In the genomic region with DNA sequence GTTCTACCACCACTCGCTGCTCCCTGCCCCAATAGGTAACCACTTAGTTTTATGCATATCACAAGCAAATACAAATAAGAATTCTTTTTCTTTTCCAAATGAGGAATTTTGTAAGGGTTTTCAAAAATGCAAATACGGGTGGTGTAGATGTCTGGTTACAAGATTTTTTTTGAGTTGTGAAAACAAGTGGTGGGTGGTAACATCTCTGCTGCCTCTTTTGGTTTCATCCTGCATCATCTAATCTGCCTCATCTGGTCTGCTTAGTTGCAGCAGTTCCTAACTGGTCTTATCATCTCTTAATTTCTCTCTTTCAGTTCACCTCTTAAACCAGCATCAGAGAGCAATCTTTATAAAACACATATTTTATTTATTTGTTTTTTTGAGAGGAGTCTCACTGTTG, we compare ENCODE assay signal across 10 cellular contexts. TPM values are rescaled to one million over a fixed set of nuclear protein-coding genes. Genes with fewer than 3 reads are reported as not detected.
A peak's percentile ranks its signal among the peaks of the same experiment; 100 is the strongest.
DNase-seq lines count a peak whose midpoint lies in the region; ATAC-seq and TF ChIP-seq lines count a peak whose summit lies in the region.
"Had no signal": no experiment of that assay in that cellular context is flagged by ENCODE, and none has a peak within 500 bp of the region (broad histone marks: within the 10 kb centered on the region; RNA-seq: fewer than 3 reads in every experiment).

No MANE protein-coding gene starts in this region.

- H3K4me3 Mint-ChIP-seq in CD4-positive, CD25-positive, alpha-beta regulatory T cell, result peak overlapping the region in 3 of 4 donors; percentile 49 to 74 (median 57)

- peaks cover 50 to 97% (median 83%) of the 10 kb centered on the region in 4 donors for H3K4me1 Mint-ChIP-seq in CD4-positive, CD25-positive, alpha-beta regulatory T cell

- CTCF ChIA-PET in RWPE1 (lab: Yijun Ruan, JAX) (no interaction called here), A673 (lab: Charles Lee) (no interaction called here)

- no peaks in the 10 kb centered on the region for H3K9me3 ChIP-seq in CD4-positive, CD25-positive, alpha-beta regulatory T cell (ENCODE audit: control insufficient read depth in 2 of 2, low read length in 2 of 2)
- no peaks in the 10 kb centered on the region for H3K9me3 ChIP-seq in MG63
- H3K9me3 ChIP-seq in A673 (ENCODE audit: low read depth, low read length, poor library complexity, severe bottlenecking), result no peaks in the 10 kb centered on the region
- H3K9me3 ChIP-seq: neutrophil had no signal

- peaks cover 70% of the 10 kb centered on the region for H3K36me3 Mint-ChIP-seq in CD4-positive, CD25-positive, alpha-beta regulatory T cell

- BruUV-seq in A673 (replicated peaks; lab: Mats Ljungman, UMichigan), result no TSS peak

- H3K4me1 ChIP-seq in CD4-positive, CD25-positive, alpha-beta regulatory T cell (ENCODE audit: control insufficient read depth, insufficient read depth, low read length, poor library complexity, severe bottlenecking), result peaks cover 49% of the 10 kb centered on the region
- peaks cover 8% of the 10 kb centered on the region for H3K4me1 ChIP-seq in A673 (ENCODE audit: insufficient read depth, low read length, poor library complexity, severe bottlenecking)

- POLR2A ChIA-PET in RWPE1 (lab: Yijun Ruan, JAX; ENCODE audit: low non-redundant PET), result no interaction called here
- POLR2A ChIA-PET in A673 (lab: Charles Lee; ENCODE audit: low non-redundant PET), result no interaction called here

- intact Hi-C loops in A673 (cut with micrococcal nuclease; ENCODE audit: unreplicated experiment), result no loop called here

- peak overlapping the region in 1 of 3 donors; percentile 67 for H3K27ac Mint-ChIP-seq in CD4-positive, CD25-positive, alpha-beta regulatory T cell

- H3K9me3 Mint-ChIP-seq in CD4-positive, CD25-positive, alpha-beta regulatory T cell, result peaks cover 0 to 1% (median 0%) of the 10 kb centered on the region in 7 donors

- H3K27me3 ChIP-seq in CD4-positive, CD25-positive, alpha-beta regulatory T cell (ENCODE audit: control insufficient read depth, insufficient read depth, low read length), result no peaks in the 10 kb centered on the region
- H3K27me3 ChIP-seq in MG63, result no peaks in the 10 kb centered on the region
- H3K27me3 ChIP-seq in A673 (replicated peaks; ENCODE audit: insufficient read depth, low read depth, low read length, poor library complexity), result no peaks in the 10 kb centered on the region
- H3K27me3 ChIP-seq: neutrophil had no signal

- no peak overlapping the region for H3K27ac ChIP-seq in CD4-positive, CD25-positive, alpha-beta regulatory T cell (ENCODE audit: insufficient read depth, low read length, poor library complexity, severe bottlenecking)
- H3K27ac ChIP-seq in RWPE1 (peak overlapping the region; percentile 51), A673 (ENCODE audit: low read depth, low read length, poor library complexity, severe bottlenecking) (no peak overlapping the region)

- H3K27me3 Mint-ChIP-seq in CD4-positive, CD25-positive, alpha-beta regulatory T cell, result no peaks in the 10 kb centered on the region

- TF ChIP-seq CTCF in RWPE1 (conservative IDR thresholded peaks at IDR 0.05; ENCODE audit: low read depth) (no peak), A673 (conservative IDR thresholded peaks at IDR 0.05; ENCODE audit: low read depth, low read length) (no peak)

- H3K4me3 ChIP-seq in CD4-positive, CD25-positive, alpha-beta regulatory T cell (ENCODE audit: low read depth, low read length), result peak overlapping the region; percentile 8
- no peak overlapping the region for H3K4me3 ChIP-seq in MG63
- no peak overlapping the region for H3K4me3 ChIP-seq in A673 (ENCODE audit: low read depth, low read length, poor library complexity, severe bottlenecking)

- peaks cover 59% of the 10 kb centered on the region for H3K36me3 ChIP-seq in CD4-positive, CD25-positive, alpha-beta regulatory T cell (ENCODE audit: control insufficient read depth, insufficient read depth, low read length)
- peaks cover 82% of the 10 kb centered on the region for H3K36me3 ChIP-seq in MG63
- peaks cover 60% of the 10 kb centered on the region for H3K36me3 ChIP-seq in A673 (ENCODE audit: insufficient read depth, low read length, poor library complexity, severe bottlenecking)

- DNase-seq in CD4-positive, CD25-positive, alpha-beta regulatory T cell, result peak in 1 of 3 donors; percentile 52
- DNase-seq in RWPE1 (ENCODE audit: low spot score), result no peak
- DNase-seq in retina, result no peak
- DNase-seq in NCI-H526 treated with DMSO at 0.1 percent for 48 hours (lab: John Stamatoyannopoulos, UW), result no peak
- DNase-seq in MG63, result no peak
- DNase-seq in A673 (ENCODE audit: low spot score), result no peak
- DNase-seq: MV-4-11 had no signal

- no peak for ATAC-seq in CD4-positive, CD25-positive, alpha-beta regulatory T cell (ENCODE audit: low read depth in 2 of 2)
- ATAC-seq in GM18861 (IDR thresholded peaks at IDR 0.05; ENCODE audit: unreplicated experiment), result peak; percentile 31
- ATAC-seq in HG02798 (IDR thresholded peaks at IDR 0.05; ENCODE audit: poor library complexity, unreplicated experiment), result peak; percentile 42

RNA-seq across cellular contexts. Expression of a gene that starts 5.3 kb away (rescaled TPM):
- total RNA-seq in CD4-positive, CD25-positive, alpha-beta regulatory T cell, result 36.8 TPM
- polyA plus RNA-seq in CD4-positive, CD25-positive, alpha-beta regulatory T cell, result 10 to 100 TPM; 19.8 to 31.6 (median 26.7) TPM
- total RNA-seq in MG63 (2014; rRNA removed; shearing (Covaris generic); ENCODE audit: low replicate concordance), result 13.9 and 14.6 TPM in 2 replicates
- 36.3 and 40.0 TPM in 2 replicates for total RNA-seq in A673 (2021)

RNA-seq across cellular contexts. Expression of a gene that starts 30.7 kb away (rescaled TPM):
- 25.5 TPM for total RNA-seq in CD4-positive, CD25-positive, alpha-beta regulatory T cell
- polyA plus RNA-seq in CD4-positive, CD25-positive, alpha-beta regulatory T cell, result 10 to 100 TPM; 48.6 to 58.3 (median 56.7) TPM
- total RNA-seq in MG63 (2014; rRNA removed; shearing (Covaris generic); ENCODE audit: low replicate concordance), result 55.7 and 62.7 TPM in 2 replicates
- 74.4 and 74.6 TPM in 2 replicates for total RNA-seq in A673 (2021)

RNA-seq across cellular contexts. Expression of a gene that starts 31.1 kb away (rescaled TPM):
- total RNA-seq in CD4-positive, CD25-positive, alpha-beta regulatory T cell, result 80.2 TPM
- 100 to 1,000 TPM in 1 of 4 donors, 10 to 100 TPM in 3; 81.8 to 100 (median 94.4) TPM for polyA plus RNA-seq in CD4-positive, CD25-positive, alpha-beta regulatory T cell
- 34.3 and 44.0 TPM in 2 replicates for total RNA-seq in MG63 (2014; rRNA removed; shearing (Covaris generic); ENCODE audit: low replicate concordance)
- 48.4 and 52.7 TPM in 2 replicates for total RNA-seq in A673 (2021)

RNA-seq across cellular contexts. Expression of a gene that starts 55.6 kb away (rescaled TPM):
- not detected for total RNA-seq in CD4-positive, CD25-positive, alpha-beta regulatory T cell
- not detected for polyA plus RNA-seq in CD4-positive, CD25-positive, alpha-beta regulatory T cell
- not detected in 2 replicates for total RNA-seq in MG63 (2014; rRNA removed; shearing (Covaris generic); ENCODE audit: low replicate concordance)
- not detected in 2 replicates for total RNA-seq in A673 (2021)

Comparison
In these comparisons a context has a peak if more than half of its experiments do, and no peak if none do; other contexts are left out.
1. ATAC-seq: peak in GM18861 (single experiment) and HG02798 (single experiment); none in CD4-positive, CD25-positive, alpha-beta regulatory T cell (0 of 2).